In genomic region chr22:39738746-39739145, GRCh38 we compare ENCODE assay signal across 28 cellular contexts.
DNase-seq lines count a peak whose midpoint lies in the region; ATAC-seq and TF ChIP-seq lines count a peak whose summit lies in the region.
"Had no signal": no experiment of that assay in that cellular context is flagged by ENCODE, and none has a peak within 500 bp of the region (broad histone marks: within the 10 kb centered on the region; RNA-seq: fewer than 3 reads in every experiment).

No MANE protein-coding gene starts in this region.

- H3K4me3 ChIP-seq in choroid plexus epithelial cell (ENCODE audit: low read depth, low read length), result no peak overlapping the region
- H3K4me3 ChIP-seq in right lobe of liver, result no peak overlapping the region
- H3K4me3 ChIP-seq: BLaER1, cardiac muscle cell, coronary artery, prostate gland, thyroid gland had no signal

- TF ChIP-seq CTCF in choroid plexus epithelial cell (conservative IDR thresholded peaks at IDR 0.05; ENCODE audit: low read depth, low read length) (no peak), right lobe of liver (IDR thresholded peaks at IDR 0.05) (no peak)

- H3K9me3 ChIP-seq in right lobe of liver, result no peaks in the 10 kb centered on the region
- H3K9me3 ChIP-seq: neutrophil, prostate gland, thyroid gland had no signal

- H3K4me1 Mint-ChIP-seq in activated T-cell treated with anti-CD3 and anti-CD28 coated beads, Interleukin-2, amount 50 U/mL, for 24 hours (ENCODE audit: low read depth), result no peaks in the 10 kb centered on the region

- intact Hi-C loops in right lobe of liver (cut with DNase I), result no loop called here

- no peak overlapping the region for H3K27ac ChIP-seq in right lobe of liver
- H3K27ac ChIP-seq: BLaER1, cardiac muscle cell, coronary artery, HL-60, neutrophil, prostate gland, thyroid gland had no signal

- no peaks in the 10 kb centered on the region for H3K27me3 Mint-ChIP-seq in activated T-cell treated with anti-CD3 and anti-CD28 coated beads, Interleukin-2, amount 50 U/mL, for 24 hours

- TF ChIP-seq POLR2A in right lobe of liver (IDR thresholded peaks at IDR 0.05), result no peak

- 40% methylated on average over 1 of the region's 1 CpG for WGBS in right lobe of liver (ENCODE audit: insufficient coverage, low coverage, low lambda C conversion rate, missing lambda C conversion rate)

- H3K27me3 ChIP-seq in right lobe of liver, result no peaks in the 10 kb centered on the region
- H3K27me3 ChIP-seq: BLaER1, cardiac muscle cell, thyroid gland had no signal

- H3K36me3 ChIP-seq in right lobe of liver, result no peaks in the 10 kb centered on the region
- H3K36me3 ChIP-seq: BLaER1, cardiac muscle cell, neutrophil, prostate gland, thyroid gland had no signal

- no peak for ATAC-seq in right lobe of liver
- ATAC-seq: activated CD8-positive, alpha-beta memory T cell treated with anti-CD3 and anti-CD28 coated beads, Interleukin-2, amount 10 ng/mL, durations not matched to agents 7 days and 5 days; activated T-cell treated with anti-CD3 and anti-CD28 coated beads, Interleukin-2, amount 50 U/mL, for 72 hours; effector memory CD8-positive, alpha-beta T cell; esophagus mucosa; left ventricle myocardium superior had no signal

- H3K4me1 ChIP-seq in right lobe of liver, result no peaks in the 10 kb centered on the region
- H3K4me1 ChIP-seq: BLaER1, prostate gland, thyroid gland had no signal

- DNase-seq in AG08395 (ENCODE audit: low spot score) (peak; percentile 21), HS-5 (ENCODE audit: low read depth) (peak; percentile 15), choroid plexus epithelial cell (ENCODE audit: low read depth) (peak; percentile 51), iris pigment epithelial cell (ENCODE audit: low read depth) (peak; percentile 57), GOT3 (lab: John Stamatoyannopoulos, UW) (no peak), right lobe of liver (no peak)
- no peak for DNase-seq in stimulated activated CD4-positive, alpha-beta T cell treated with anti-CD3 and anti-CD28 coated beads, Interleukin-2, amount 100 ng/mL, for 48 hours
- DNase-seq in activated T-cell treated with anti-CD3 and anti-CD28 coated beads, Interleukin-2, amount 50 U/mL, for 24 hours, result no peak
- DNase-seq: activated CD4-positive, alpha-beta T cell treated with anti-CD3 and anti-CD28 coated beads, Interleukin-2, amount 10 ng/mL, durations not matched to agents 7 days and 5 days; activated CD8-positive, alpha-beta memory T cell treated with anti-CD3 and anti-CD28 coated beads, Interleukin-2, amount 10 ng/mL, durations not matched to agents 7 days and 5 days; activated naive CD4-positive, alpha-beta T cell treated with Interleukin-2 at 50 U/mL for 16 hours; activated T-cell treated with anti-CD3 and anti-CD28 coated beads, Interleukin-2, amount 50 U/mL, for 72 hours; amniotic stem cell; COR-L47; effector memory CD8-positive, alpha-beta T cell; left ventricle myocardium superior; naive B cell; NCI-H526; thyroid gland had no signal

- H3K9me3 Mint-ChIP-seq in activated T-cell treated with anti-CD3 and anti-CD28 coated beads, Interleukin-2, amount 50 U/mL, for 24 hours, result no peaks in the 10 kb centered on the region
- H3K9me3 Mint-ChIP-seq: effector memory CD8-positive, alpha-beta T cell had no signal

- no peaks in the 10 kb centered on the region for H3K36me3 Mint-ChIP-seq in activated T-cell treated with anti-CD3 and anti-CD28 coated beads, Interleukin-2, amount 50 U/mL, for 24 hours (ENCODE audit: low read depth)
- H3K36me3 Mint-ChIP-seq: mesothelial cell of epicardium had no signal

- H3K27ac Mint-ChIP-seq in activated T-cell treated with anti-CD3 and anti-CD28 coated beads, Interleukin-2, amount 50 U/mL, for 24 hours, result no peak overlapping the region
- H3K27ac Mint-ChIP-seq: activated CD4-positive, alpha-beta T cell treated with anti-CD3 and anti-CD28 coated beads, Interleukin-2, amount 10 ng/mL, durations not matched to agents 7 days and 5 days; activated CD8-positive, alpha-beta memory T cell treated with anti-CD3 and anti-CD28 coated beads, Interleukin-2, amount 10 ng/mL, durations not matched to agents 7 days and 5 days; activated T-cell treated with anti-CD3 and anti-CD28 coated beads, Interleukin-2, amount 50 U/mL, for 72 hours; effector memory CD8-positive, alpha-beta T cell; mesothelial cell of epicardium; stimulated activated naive CD8-positive, alpha-beta T cell treated with anti-CD3 and anti-CD28 coated beads, Interleukin-15, Interleukin-2, amounts not matched to agents 100 ng/mL and 50 ng/mL, for 24 hours had no signal

- no peak overlapping the region for H3K4me3 Mint-ChIP-seq in activated T-cell treated with anti-CD3 and anti-CD28 coated beads, Interleukin-2, amount 50 U/mL, for 24 hours
- H3K4me3 Mint-ChIP-seq: activated CD4-positive, alpha-beta T cell treated with anti-CD3 and anti-CD28 coated beads, Interleukin-2, amount 10 ng/mL, durations not matched to agents 7 days and 5 days; activated CD8-positive, alpha-beta memory T cell treated with anti-CD3 and anti-CD28 coated beads, Interleukin-2, amount 10 ng/mL, durations not matched to agents 7 days and 5 days; activated T-cell treated with anti-CD3 and anti-CD28 coated beads, Interleukin-2, amount 50 U/mL, for 72 hours; effector memory CD8-positive, alpha-beta T cell; mesothelial cell of epicardium; naive B cell; stimulated activated naive CD8-positive, alpha-beta T cell treated with anti-CD3 and anti-CD28 coated beads, Interleukin-15, Interleukin-2, amounts not matched to agents 100 ng/mL and 50 ng/mL, for 24 hours had no signal

Comparison
In these comparisons a context has a peak if more than half of its experiments do, and no peak if none do; other contexts are left out.
1. DNase-seq: peak in AG08395 (single experiment), HS-5 (single experiment), choroid plexus epithelial cell (single experiment) and iris pigment epithelial cell (single experiment); none in stimulated activated CD4-positive, alpha-beta T cell treated with anti-CD3 and anti-CD28 coated beads, Interleukin-2, amount 100 ng/mL, for 48 hours (0 of 2), GOT3 (single experiment), right lobe of liver (0 of 3) and activated T-cell treated with anti-CD3 and anti-CD28 coated beads, Interleukin-2, amount 50 U/mL, for 24 hours (single experiment).